Comparison of ENCODE assay signal across 10 cellular contexts in genomic region chr4:40991908-40992307, GRCh38.
DNase-seq lines count a peak whose midpoint lies in the region; ATAC-seq and TF ChIP-seq lines count a peak whose summit lies in the region.
"Had no signal": no experiment of that assay in that cellular context is flagged by ENCODE, and none has a peak within 500 bp of the region (broad histone marks: within the 10 kb centered on the region; RNA-seq: fewer than 3 reads in every experiment).

No MANE protein-coding gene starts in this region.

- no peak overlapping the region for H2AK5ac ChIP-seq in neuronal stem cell (ENCODE audit: low read depth, low read length)

- DNase-seq in CD14-positive monocyte (ENCODE audit: low spot score) (no peak), OCI-LY7 (ENCODE audit: low spot score) (peak; percentile 96), coronary artery (ENCODE audit: low spot score) (no peak), neuronal stem cell (ENCODE audit: low spot score) (no peak), amniotic stem cell (lab: John Stamatoyannopoulos, UW) (no peak)
- no peak for DNase-seq in activated effector memory CD4-positive, alpha-beta T cell treated with Interleukin-2 at 50 U/mL for 16 hours
- DNase-seq: stimulated activated CD4-positive, alpha-beta T cell treated with anti-CD3 and anti-CD28 coated beads, Interleukin-4, amount 100 ng/mL, for 24 hours had no signal

- H3K36me3 Mint-ChIP-seq in CD14-positive monocyte = peaks cover 0 to 7% of the 10 kb centered on the region in 2 donors
- H3K36me3 Mint-ChIP-seq: activated naive CD4-positive, alpha-beta T cell treated with anti-CD3 and anti-CD28 coated beads, Interleukin-2, amount 50 U/mL, for 24 hours had no signal

- ATAC-seq in GM19395 (IDR thresholded peaks at IDR 0.05; ENCODE audit: unreplicated experiment) (peak; percentile 61), HG02938 (IDR thresholded peaks at IDR 0.05; ENCODE audit: unreplicated experiment) (peak; percentile 51)

- no TSS peak for BruUV-seq in OCI-LY7 (replicated peaks; lab: Mats Ljungman, UMichigan)

- POLR2A ChIA-PET in OCI-LY7 (lab: Charles Lee) = interaction anchor here (0.5 to 10.8 kb wide), 15 partner anchors 11 to 476 kb away, joined by 3 to 127 read pairs (median 5); partner anchors contain the start of gene UCHL1

- no peak overlapping the region for H3K4me3 Mint-ChIP-seq in CD14-positive monocyte
- H3K4me3 Mint-ChIP-seq: activated naive CD4-positive, alpha-beta T cell treated with anti-CD3 and anti-CD28 coated beads, Interleukin-2, amount 50 U/mL, for 24 hours had no signal

- H2AFZ ChIP-seq in OCI-LY7 (ENCODE audit: low read length) = no peak overlapping the region
- no peak overlapping the region for H2AFZ ChIP-seq in neuronal stem cell (ENCODE audit: low read length)

- TF ChIP-seq CTCF in CD14-positive monocyte (IDR thresholded peaks at IDR 0.05) (no peak), OCI-LY7 (conservative IDR thresholded peaks at IDR 0.05; ENCODE audit: low read length) (no peak), coronary artery (IDR thresholded peaks at IDR 0.05) (no peak)

- peak overlapping the region; percentile 59 for H3K4me3 ChIP-seq in OCI-LY7 (ENCODE audit: low read depth, low read length, poor library complexity, severe bottlenecking)
- H3K4me3 ChIP-seq in coronary artery = no peak overlapping the region
- no peak overlapping the region for H3K4me3 ChIP-seq in neuronal stem cell (ENCODE audit: low read length in 2 of 2)

- no peak overlapping the region for H2BK5ac ChIP-seq in neuronal stem cell (ENCODE audit: low read length)

- no peak overlapping the region for H3K4ac ChIP-seq in neuronal stem cell (ENCODE audit: low read length)

- no peak overlapping the region for H3K23ac ChIP-seq in neuronal stem cell (ENCODE audit: low read depth, low read length, poor library complexity)

- H3K36me3 ChIP-seq in OCI-LY7 (ENCODE audit: insufficient read depth, low read length) = peaks cover 14% of the 10 kb centered on the region; the same call in 1 of the 2 replicates
- no peaks in the 10 kb centered on the region for H3K36me3 ChIP-seq in neuronal stem cell (replicated peaks in 1 of 2; ENCODE audit: control insufficient read depth in 2 of 2, insufficient read depth in 2 of 2, low read length in 2 of 2)

- H3K4me2 ChIP-seq in OCI-LY7 (ENCODE audit: low read length) = peak overlapping the region; percentile 84
- H3K4me2 ChIP-seq in neuronal stem cell (ENCODE audit: insufficient read depth, low read length, poor library complexity, severe bottlenecking) = no peak overlapping the region

- H2BK12ac ChIP-seq in neuronal stem cell (ENCODE audit: low read length) = no peak overlapping the region

- H3K27ac Mint-ChIP-seq in CD14-positive monocyte = peak overlapping the region in 5 of 7 donors; percentile 30 to 99 (median 96)
- H3K27ac Mint-ChIP-seq: activated naive CD4-positive, alpha-beta T cell treated with anti-CD3 and anti-CD28 coated beads, Interleukin-2, amount 50 U/mL, for 24 hours had no signal

- H3K27me3 ChIP-seq in neuronal stem cell (ENCODE audit: control insufficient read depth in 3 of 3, insufficient read depth in 3 of 3, low read depth in 1 of 3, low read length in 3 of 3) = no peaks in the 10 kb centered on the region

- no peak overlapping the region for H2BK120ac ChIP-seq in neuronal stem cell (ENCODE audit: low read depth, low read length)

- H3K79me2 ChIP-seq in OCI-LY7 (ENCODE audit: insufficient read depth, low read depth, low read length) = peaks cover 7% of the 10 kb centered on the region; the same call in 1 of the 2 replicates

- no peaks in the 10 kb centered on the region for H3K79me1 ChIP-seq in neuronal stem cell (ENCODE audit: low read depth, low read length)

- no peak overlapping the region for H3K9ac ChIP-seq in neuronal stem cell (ENCODE audit: low read depth, low read length, poor library complexity)

- H3K9me3 ChIP-seq in OCI-LY7 (ENCODE audit: low read length) (peaks cover 8% of the 10 kb centered on the region; the same call in 1 of the 2 replicates), neuronal stem cell (replicated peaks in 1 of 2; ENCODE audit: control insufficient read depth in 2 of 2, insufficient read depth in 1 of 2, low read depth in 1 of 2, low read length in 2 of 2) (no peaks in the 10 kb centered on the region)

- H4K91ac ChIP-seq in neuronal stem cell (ENCODE audit: low read depth, low read length, poor library complexity) = no peak overlapping the region

- H3K27me3 Mint-ChIP-seq in CD14-positive monocyte (ENCODE audit: low read depth in 3 of 3) = peaks cover 0 to 2% (median 2%) of the 10 kb centered on the region in 3 donors

- H3K14ac ChIP-seq in neuronal stem cell (ENCODE audit: low read length) = no peak overlapping the region

- WGBS in neuronal stem cell (ENCODE audit: extremely low coverage in 2 of 2, insufficient read length in 2 of 2, insufficient replicate concordance in 1 of 2), 2 donors = no CpG with 5 or more reads among the region's 3 CpGs

- H3K9me3 Mint-ChIP-seq in CD14-positive monocyte = peaks cover 0 to 5% (median 2%) of the 10 kb centered on the region in 7 donors
- H3K9me3 Mint-ChIP-seq: activated naive CD4-positive, alpha-beta T cell treated with anti-CD3 and anti-CD28 coated beads, Interleukin-2, amount 50 U/mL, for 24 hours had no signal

- CTCF ChIA-PET in OCI-LY7 (lab: Charles Lee; ENCODE audit: unreplicated experiment) = interaction anchor here (0.6 to 0.9 kb wide), 5 partner anchors 11 to 207 kb away, joined by 3 read pairs; no protein-coding TSS in a partner anchor

- H4K8ac ChIP-seq in neuronal stem cell (ENCODE audit: low read depth, low read length) = no peak overlapping the region

- intact Hi-C loops in CD14-positive monocyte (cut with micrococcal nuclease) (no loop called here), OCI-LY7 (cut with micrococcal nuclease; ENCODE audit: unreplicated experiment) (loop anchor here (1.0 to 10.0 kb wide), 12 partner anchors 15 to 1960 kb away; partner anchors contain the start of genes APBB2, RHOH, TMEM156 and UCHL1)

- no peak overlapping the region for H2BK15ac ChIP-seq in neuronal stem cell (ENCODE audit: low read length)

- peaks cover 56% of the 10 kb centered on the region for H3K4me1 Mint-ChIP-seq in CD14-positive monocyte
- H3K4me1 Mint-ChIP-seq: activated naive CD4-positive, alpha-beta T cell treated with anti-CD3 and anti-CD28 coated beads, Interleukin-2, amount 50 U/mL, for 24 hours had no signal

- H3K27ac ChIP-seq in OCI-LY7 (ENCODE audit: low read depth, low read length, poor library complexity, severe bottlenecking) (peak overlapping the region; percentile 100), coronary artery (peak overlapping the region in 1 of 2 donors; percentile 15), neuronal stem cell (replicated peaks; ENCODE audit: low read length) (no peak overlapping the region)

- no peak overlapping the region for H3K18ac ChIP-seq in neuronal stem cell (ENCODE audit: low read length)

- no peaks in the 10 kb centered on the region for H3K9me2 ChIP-seq in OCI-LY7 (ENCODE audit: insufficient read depth, low read length)

- no peaks in the 10 kb centered on the region for H4K20me1 ChIP-seq in OCI-LY7 (ENCODE audit: insufficient read depth, low read length)

- H3K4me1 ChIP-seq in OCI-LY7 (ENCODE audit: insufficient read depth, low read length, poor library complexity, severe bottlenecking) = peaks cover 94% of the 10 kb centered on the region
- H3K4me1 ChIP-seq in neuronal stem cell (ENCODE audit: control insufficient read depth in 2 of 2, insufficient read depth in 1 of 2, low read depth in 1 of 2, low read length in 2 of 2) = no peaks in the 10 kb centered on the region
